ENCODE assay signal across 6 cellular contexts in genomic region chr17:18315498-18316360, GRCh38. TPM values are rescaled to one million over a fixed set of nuclear protein-coding genes. Genes with fewer than 3 reads are reported as not detected.
DNase-seq lines count a peak whose midpoint lies in the region; ATAC-seq and TF ChIP-seq lines count a peak whose summit lies in the region.

No MANE protein-coding gene starts in this region.

- TF ChIP-seq POLR2A in ovary (IDR thresholded peaks at IDR 0.05), result no peak

- peaks cover 75% of the 10 kb centered on the region for H3K4me1 Mint-ChIP-seq in central memory CD8-positive, alpha-beta T cell

- H3K27me3 ChIP-seq in ovary, result no peaks in the 10 kb centered on the region

- no peaks in the 10 kb centered on the region for H3K36me3 ChIP-seq in ovary

- H3K27me3 Mint-ChIP-seq in central memory CD8-positive, alpha-beta T cell, result no peaks in the 10 kb centered on the region

- peak overlapping the region; percentile 95 for H3K4me3 ChIP-seq in AG10803 (ENCODE audit: low read length)
- peak overlapping the region; percentile 80 for H3K4me3 ChIP-seq in Jurkat, Clone E6-1 (ENCODE audit: low read length)
- H3K4me3 ChIP-seq in ovary, result peak overlapping the region; percentile 65

- 23 to 28% (median 28%) methylated on average over 37 of the region's 37 CpGs for WGBS in ovary, 3 donors

- H3K27ac Mint-ChIP-seq in central memory CD8-positive, alpha-beta T cell (ENCODE audit: low read depth), result peak overlapping the region; percentile 88

- no peaks in the 10 kb centered on the region for H3K9me3 Mint-ChIP-seq in central memory CD8-positive, alpha-beta T cell

- TF ChIP-seq CTCF in AG10803 (conservative IDR thresholded peaks at IDR 0.05; ENCODE audit: low read length) (no peak), ovary (IDR thresholded peaks at IDR 0.05) (no peak)

- intact Hi-C loops in ovary (cut with DNase I), result no loop called here

- H3K4me3 Mint-ChIP-seq in central memory CD8-positive, alpha-beta T cell, result peak overlapping the region; percentile 82

- peaks cover 27% of the 10 kb centered on the region for H3K36me3 Mint-ChIP-seq in central memory CD8-positive, alpha-beta T cell (ENCODE audit: insufficient read depth)

- H3K27ac ChIP-seq in ovary, result peak overlapping the region; percentile 54 to 73

- no peaks in the 10 kb centered on the region for H3K9me3 ChIP-seq in ovary

- DNase-seq in AG10803 (ENCODE audit: low read depth) (no peak), ovary (peak in 1 of 5 donors; percentile 25), GM19238 (ENCODE audit: insufficient read length, low spot score) (no peak), NCI-H510A treated with DMSO at 0.1 percent for 48 hours (lab: John Stamatoyannopoulos, UW) (no peak)
- DNase-seq in Jurkat, Clone E6-1 (ENCODE audit: low read depth, low spot score), result peak; percentile 25
- no peak for DNase-seq in central memory CD8-positive, alpha-beta T cell (ENCODE audit: low spot score in 2 of 2)

- peaks cover 20% of the 10 kb centered on the region for H3K4me1 ChIP-seq in ovary (ENCODE audit: insufficient read depth)

- TF ChIP-seq EP300 in ovary (IDR thresholded peaks at IDR 0.05), result no peak

- ATAC-seq in central memory CD8-positive, alpha-beta T cell (replicated peaks; ENCODE audit: extremely low read depth, poor library complexity, severe bottlenecking), result peak; percentile 25

RNA-seq across cellular contexts. Expression of gene SMCR8, which starts 0.6 kb away (rescaled TPM):
- 8.2 TPM for polyA plus RNA-seq in Jurkat, Clone E6-1 (2012; ENCODE audit: insufficient read depth, insufficient read length)
- total RNA-seq in ovary, result 10 to 100 TPM in 5 of 7 donors, 1 to 10 TPM in 2; 7.1 to 16.7 (median 14.0) TPM
- polyA plus RNA-seq in ovary, result 10 to 100 TPM in 1 of 2 donors, 1 to 10 TPM in 1; 8.8 to 13.2 TPM

RNA-seq across cellular contexts. Expression of gene TOP3A, which starts 0.9 kb away (rescaled TPM):
- polyA plus RNA-seq in Jurkat, Clone E6-1 (2012; ENCODE audit: insufficient read depth, insufficient read length), result 54.0 TPM
- total RNA-seq in ovary, result 10 to 100 TPM; 19.6 to 35.7 (median 22.2) TPM
- polyA plus RNA-seq in ovary, result 10 to 100 TPM; 12.6 to 19.9 TPM

RNA-seq across cellular contexts. Expression of gene SHMT1, which starts 47.6 kb away (rescaled TPM):
- 74.1 TPM for polyA plus RNA-seq in Jurkat, Clone E6-1 (2012; ENCODE audit: insufficient read depth, insufficient read length)
- total RNA-seq in ovary, result 10 to 100 TPM; 16.9 to 32.8 (median 21.3) TPM
- polyA plus RNA-seq in ovary, result 10 to 100 TPM; 13.3 to 14.2 TPM

RNA-seq across cellular contexts. Expression of gene MIEF2, which starts 55.3 kb away (rescaled TPM):
- 8.4 TPM for polyA plus RNA-seq in Jurkat, Clone E6-1 (2012; ENCODE audit: insufficient read depth, insufficient read length)
- total RNA-seq in ovary, result 10 to 100 TPM; 15.1 to 36.1 (median 23.2) TPM
- 10 to 100 TPM in 1 of 2 donors, 1 to 10 TPM in 1; 4.0 to 21.9 TPM for polyA plus RNA-seq in ovary

RNA-seq across cellular contexts. Expression of gene FLII, which starts 57.2 kb away (rescaled TPM):
- polyA plus RNA-seq in Jurkat, Clone E6-1 (2012; ENCODE audit: insufficient read depth, insufficient read length), result 226 TPM
- total RNA-seq in ovary, result 100 to 1,000 TPM; 127 to 245 (median 178) TPM
- 100 to 1,000 TPM; 132 to 152 TPM for polyA plus RNA-seq in ovary
